ENCODE assay signal across 11 cellular contexts in the genomic region with DNA sequence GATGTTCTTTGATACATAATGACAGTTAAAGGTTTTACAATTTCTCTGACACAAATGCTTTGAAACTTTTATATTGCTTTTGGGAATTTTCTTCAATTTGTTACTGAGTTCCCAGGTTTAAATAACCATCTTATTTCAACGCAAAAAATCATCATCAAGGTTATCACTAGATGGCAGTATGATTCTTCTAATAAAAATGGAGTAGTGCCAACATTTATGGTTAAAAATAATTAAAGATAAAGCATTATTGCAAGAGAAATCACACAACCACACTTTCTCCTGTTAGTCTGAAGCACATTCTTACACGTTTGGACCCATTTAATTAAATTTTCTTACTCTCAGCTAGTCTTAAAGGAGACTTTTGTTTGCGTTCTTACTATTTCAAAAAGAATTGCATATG.
DNase-seq lines count a peak whose midpoint lies in the region; ATAC-seq and TF ChIP-seq lines count a peak whose summit lies in the region.
"Had no signal": no experiment of that assay in that cellular context is flagged by ENCODE, and none has a peak within 500 bp of the region (broad histone marks: within the 10 kb centered on the region; RNA-seq: fewer than 3 reads in every experiment).

No MANE protein-coding gene starts in this region.

- peaks cover 2% of the 10 kb centered on the region for H3K9me3 Mint-ChIP-seq in CD8-positive, alpha-beta T cell
- H3K9me3 Mint-ChIP-seq: activated CD4-positive, alpha-beta T cell treated with anti-CD3 and anti-CD28 coated beads, Interleukin-2, amount 10 ng/mL, durations not matched to agents 24 days and 14 days had no signal

- H3K9me3 ChIP-seq in DND-41 (ENCODE audit: insufficient read depth, low read length, severe bottlenecking): no peaks in the 10 kb centered on the region
- H3K9me3 ChIP-seq in CD8-positive, alpha-beta T cell (ENCODE audit: low read length): no peaks in the 10 kb centered on the region

- H3K27ac Mint-ChIP-seq in CD8-positive, alpha-beta T cell: no peak overlapping the region
- H3K27ac Mint-ChIP-seq: activated CD4-positive, alpha-beta T cell treated with anti-CD3 and anti-CD28 coated beads, Interleukin-2, amount 10 ng/mL, durations not matched to agents 24 days and 14 days had no signal

- H3K27ac ChIP-seq in DND-41 (ENCODE audit: low read length): no peak overlapping the region
- H3K27ac ChIP-seq in CD8-positive, alpha-beta T cell (ENCODE audit: low read depth, low read length): no peak overlapping the region

- H3K4me3 ChIP-seq in DND-41 (ENCODE audit: low read depth in 1 of 2, low read length in 2 of 2): no peak overlapping the region
- no peak overlapping the region for H3K4me3 ChIP-seq in CD8-positive, alpha-beta T cell (ENCODE audit: low read depth, low read length)

- in situ Hi-C loops in KBM-7 (cut with MboI; ENCODE audit: low pct_unique_long_range_greater_than_20kb, low sequenced_read_pairs): loop anchor here (25.0 kb wide), 1 partner anchor 477 kb away; no protein-coding TSS in a partner anchor

- no peaks in the 10 kb centered on the region for H3K4me1 Mint-ChIP-seq in CD8-positive, alpha-beta T cell (ENCODE audit: low read depth)
- H3K4me1 Mint-ChIP-seq: activated CD4-positive, alpha-beta T cell treated with anti-CD3 and anti-CD28 coated beads, Interleukin-2, amount 10 ng/mL, durations not matched to agents 24 days and 14 days had no signal

- CTCF ChIA-PET in CD8-positive, alpha-beta T cell (lab: Charles Lee): no interaction called here

- H3K36me3 Mint-ChIP-seq in CD8-positive, alpha-beta T cell: no peaks in the 10 kb centered on the region

- DNase-seq in DND-41: no peak
- DNase-seq in KBM-7: peak; percentile 43
- peak; percentile 4 for DNase-seq in SW480 (ENCODE audit: low spot score)
- DNase-seq in myocyte (ENCODE audit: low read depth): peak; percentile 0
- DNase-seq in HuH-7 (ENCODE audit: low spot score): no peak
- DNase-seq in CD8-positive, alpha-beta T cell: no peak
- DNase-seq: activated CD4-positive, alpha-beta T cell treated with anti-CD3 and anti-CD28 coated beads, Interleukin-2, amount 10 ng/mL, durations not matched to agents 24 days and 14 days; DMS153; SIG-M5; stimulated activated CD4-positive, alpha-beta T cell treated with anti-CD3 and anti-CD28 coated beads, Interleukin-15, amount 100 ng/mL, for 24 hours had no signal

- H3K4me3 Mint-ChIP-seq in CD8-positive, alpha-beta T cell: no peak overlapping the region
- H3K4me3 Mint-ChIP-seq: activated CD4-positive, alpha-beta T cell treated with anti-CD3 and anti-CD28 coated beads, Interleukin-2, amount 10 ng/mL, durations not matched to agents 24 days and 14 days had no signal

- H3K9ac ChIP-seq in DND-41 (ENCODE audit: low read depth, low read length): no peak overlapping the region

- TF ChIP-seq CTCF in DND-41 (IDR thresholded peaks at IDR 0.05; ENCODE audit: borderline replicate concordance, extremely low read depth, low read length, poor library complexity, severe bottlenecking): peak; percentile 31
- no peak for TF ChIP-seq CTCF in CD8-positive, alpha-beta T cell (IDR thresholded peaks at IDR 0.05)

- H3K4me2 ChIP-seq in DND-41 (ENCODE audit: insufficient read depth, low read length): no peak overlapping the region

- no peaks in the 10 kb centered on the region for H3K36me3 ChIP-seq in DND-41 (ENCODE audit: insufficient read depth, low read length)
- no peaks in the 10 kb centered on the region for H3K36me3 ChIP-seq in CD8-positive, alpha-beta T cell (ENCODE audit: insufficient read depth, low read length)

- ATAC-seq in DND-41 (ENCODE audit: insufficient read depth, low read depth) (no peak), HG03095 (IDR thresholded peaks at IDR 0.05; ENCODE audit: unreplicated experiment) (no peak)
- no peak for ATAC-seq in CD8-positive, alpha-beta T cell

- no peaks in the 10 kb centered on the region for H4K20me1 ChIP-seq in DND-41 (ENCODE audit: insufficient read depth, low read length)

- no peaks in the 10 kb centered on the region for H3K79me2 ChIP-seq in DND-41 (ENCODE audit: insufficient read depth, low read length)

- no peaks in the 10 kb centered on the region for H3K27me3 Mint-ChIP-seq in CD8-positive, alpha-beta T cell (ENCODE audit: low read depth)
- H3K27me3 Mint-ChIP-seq: activated CD4-positive, alpha-beta T cell treated with anti-CD3 and anti-CD28 coated beads, Interleukin-2, amount 10 ng/mL, durations not matched to agents 24 days and 14 days had no signal

- no peaks in the 10 kb centered on the region for H3K27me3 ChIP-seq in DND-41 (ENCODE audit: insufficient read depth, low read length, poor library complexity)
- no peaks in the 10 kb centered on the region for H3K27me3 ChIP-seq in CD8-positive, alpha-beta T cell (ENCODE audit: insufficient read depth, low read length)

- intact Hi-C loops in CD8-positive, alpha-beta T cell (cut with DNase I, micrococcal nuclease): no loop called here

- no peak overlapping the region for H2AFZ ChIP-seq in DND-41 (ENCODE audit: low read depth, low read length)

- no peaks in the 10 kb centered on the region for H3K4me1 ChIP-seq in DND-41 (ENCODE audit: insufficient read depth, low read length)
- no peaks in the 10 kb centered on the region for H3K4me1 ChIP-seq in CD8-positive, alpha-beta T cell (ENCODE audit: insufficient read depth, low read length)

- POLR2A ChIA-PET in CD8-positive, alpha-beta T cell (lab: Charles Lee): no interaction called here

Comparison
In these comparisons a context has a peak if more than half of its experiments do, and no peak if none do; other contexts are left out.
1. DNase-seq: peak in KBM-7 (single experiment), SW480 (single experiment) and myocyte (single experiment); none in DND-41 (single experiment), HuH-7 (single experiment) and CD8-positive, alpha-beta T cell (0 of 7).